In genomic region chr15:88649753-88650551, GRCh38 we compare ENCODE assay signal across 10 cellular contexts. TPM values are rescaled to one million over a fixed set of nuclear protein-coding genes. Genes with fewer than 3 reads are reported as not detected.
A peak's percentile ranks its signal among the peaks of the same experiment; 100 is the strongest.
DNase-seq lines count a peak whose midpoint lies in the region; ATAC-seq lines count a peak whose summit lies in the region.
"Had no signal": no experiment of that assay in that cellular context is flagged by ENCODE, and none has a peak within 500 bp of the region (broad histone marks: within the 10 kb centered on the region; RNA-seq: fewer than 3 reads in every experiment).

No MANE protein-coding gene starts in this region.

- H3K36me3 Mint-ChIP-seq in T-helper 2 cell treated with Interferon-gamma antibody and Interleukin-4, amounts not matched to agents 5 μg/mL and 100 μg/mL, for 36 hours (ENCODE audit: low read depth) = peaks cover 18% of the 10 kb centered on the region
- H3K36me3 Mint-ChIP-seq in activated T-helper 17 cell treated with anti-CD3 and anti-CD28 coated beads, Interleukin-2, amount 50 U/mL, for 72 hours (ENCODE audit: low read depth) = peaks cover 47% of the 10 kb centered on the region
- peaks cover 45% of the 10 kb centered on the region for H3K36me3 Mint-ChIP-seq in stimulated activated naive CD8-positive, alpha-beta T cell treated with anti-CD3 and anti-CD28 coated beads, Interleukin-15, Interleukin-2, amounts not matched to agents 100 ng/mL and 50 ng/mL, for 24 hours (ENCODE audit: low read depth)

- no peak for DNase-seq in T-helper 2 cell treated with Interferon-gamma antibody and Interleukin-4, amounts not matched to agents 5 μg/mL and 100 μg/mL, for 36 hours (ENCODE audit: low spot score)
- DNase-seq in T-helper 2 cell (no peak), left kidney (ENCODE audit: low read depth, low spot score) (peak; percentile 72), foreskin melanocyte (no peak), ecto neural progenitor cell (ENCODE audit: low spot score) (no peak), NCI-H1436 (lab: John Stamatoyannopoulos, UW) (no peak)
- DNase-seq: 8988T, NCI-H1105 treated with DMSO at 0.1 percent for 48 hours had no signal

- H3K27me3 Mint-ChIP-seq in T-helper 2 cell treated with Interferon-gamma antibody and Interleukin-4, amounts not matched to agents 5 μg/mL and 100 μg/mL, for 36 hours (ENCODE audit: low read depth) = no peaks in the 10 kb centered on the region
- no peaks in the 10 kb centered on the region for H3K27me3 Mint-ChIP-seq in activated T-helper 17 cell treated with anti-CD3 and anti-CD28 coated beads, Interleukin-2, amount 50 U/mL, for 72 hours
- no peaks in the 10 kb centered on the region for H3K27me3 Mint-ChIP-seq in stimulated activated naive CD8-positive, alpha-beta T cell treated with anti-CD3 and anti-CD28 coated beads, Interleukin-15, Interleukin-2, amounts not matched to agents 100 ng/mL and 50 ng/mL, for 24 hours

- H3K27ac Mint-ChIP-seq in T-helper 2 cell treated with Interferon-gamma antibody and Interleukin-4, amounts not matched to agents 5 μg/mL and 100 μg/mL, for 36 hours = peak overlapping the region; percentile 91
- H3K27ac Mint-ChIP-seq in activated T-helper 17 cell treated with anti-CD3 and anti-CD28 coated beads, Interleukin-2, amount 50 U/mL, for 72 hours = peak overlapping the region; percentile 92
- H3K27ac Mint-ChIP-seq in stimulated activated naive CD8-positive, alpha-beta T cell treated with anti-CD3 and anti-CD28 coated beads, Interleukin-15, Interleukin-2, amounts not matched to agents 100 ng/mL and 50 ng/mL, for 24 hours = peak overlapping the region; percentile 98

- H3K9me3 Mint-ChIP-seq in T-helper 2 cell treated with Interferon-gamma antibody and Interleukin-4, amounts not matched to agents 5 μg/mL and 100 μg/mL, for 36 hours = no peaks in the 10 kb centered on the region
- H3K9me3 Mint-ChIP-seq in activated T-helper 17 cell treated with anti-CD3 and anti-CD28 coated beads, Interleukin-2, amount 50 U/mL, for 72 hours = no peaks in the 10 kb centered on the region
- no peaks in the 10 kb centered on the region for H3K9me3 Mint-ChIP-seq in stimulated activated naive CD8-positive, alpha-beta T cell treated with anti-CD3 and anti-CD28 coated beads, Interleukin-15, Interleukin-2, amounts not matched to agents 100 ng/mL and 50 ng/mL, for 24 hours

- H3K4me1 Mint-ChIP-seq in T-helper 2 cell treated with Interferon-gamma antibody and Interleukin-4, amounts not matched to agents 5 μg/mL and 100 μg/mL, for 36 hours (ENCODE audit: low read depth) = peaks cover 38% of the 10 kb centered on the region
- H3K4me1 Mint-ChIP-seq in activated T-helper 17 cell treated with anti-CD3 and anti-CD28 coated beads, Interleukin-2, amount 50 U/mL, for 72 hours = peaks cover 59% of the 10 kb centered on the region
- H3K4me1 Mint-ChIP-seq in stimulated activated naive CD8-positive, alpha-beta T cell treated with anti-CD3 and anti-CD28 coated beads, Interleukin-15, Interleukin-2, amounts not matched to agents 100 ng/mL and 50 ng/mL, for 24 hours (ENCODE audit: low read depth) = peaks cover 80% of the 10 kb centered on the region

- peak overlapping the region; percentile 82 for H3K4me3 Mint-ChIP-seq in T-helper 2 cell treated with Interferon-gamma antibody and Interleukin-4, amounts not matched to agents 5 μg/mL and 100 μg/mL, for 36 hours
- H3K4me3 Mint-ChIP-seq in activated T-helper 17 cell treated with anti-CD3 and anti-CD28 coated beads, Interleukin-2, amount 50 U/mL, for 72 hours = peak overlapping the region; percentile 80
- H3K4me3 Mint-ChIP-seq in stimulated activated naive CD8-positive, alpha-beta T cell treated with anti-CD3 and anti-CD28 coated beads, Interleukin-15, Interleukin-2, amounts not matched to agents 100 ng/mL and 50 ng/mL, for 24 hours = peak overlapping the region; percentile 75

- ATAC-seq in activated T-helper 17 cell treated with anti-CD3 and anti-CD28 coated beads, Interleukin-2, amount 50 U/mL, for 72 hours (replicated peaks) = no peak

RNA-seq across cellular contexts. Expression of gene ISG20, which starts 11.1 kb away (rescaled TPM):
- total RNA-seq in activated T-helper 17 cell treated with anti-CD3 and anti-CD28 coated beads, Interleukin-2, amount 50 U/mL, for 72 hours = 10 to 100 TPM; 34.9 to 89.7 TPM

RNA-seq across cellular contexts. Expression of gene AEN, which starts 28.8 kb away (rescaled TPM):
- 10 to 100 TPM; 43.6 to 53.8 TPM for total RNA-seq in activated T-helper 17 cell treated with anti-CD3 and anti-CD28 coated beads, Interleukin-2, amount 50 U/mL, for 72 hours
